12 cellular contexts compared by ENCODE assay signal in the genomic region with DNA sequence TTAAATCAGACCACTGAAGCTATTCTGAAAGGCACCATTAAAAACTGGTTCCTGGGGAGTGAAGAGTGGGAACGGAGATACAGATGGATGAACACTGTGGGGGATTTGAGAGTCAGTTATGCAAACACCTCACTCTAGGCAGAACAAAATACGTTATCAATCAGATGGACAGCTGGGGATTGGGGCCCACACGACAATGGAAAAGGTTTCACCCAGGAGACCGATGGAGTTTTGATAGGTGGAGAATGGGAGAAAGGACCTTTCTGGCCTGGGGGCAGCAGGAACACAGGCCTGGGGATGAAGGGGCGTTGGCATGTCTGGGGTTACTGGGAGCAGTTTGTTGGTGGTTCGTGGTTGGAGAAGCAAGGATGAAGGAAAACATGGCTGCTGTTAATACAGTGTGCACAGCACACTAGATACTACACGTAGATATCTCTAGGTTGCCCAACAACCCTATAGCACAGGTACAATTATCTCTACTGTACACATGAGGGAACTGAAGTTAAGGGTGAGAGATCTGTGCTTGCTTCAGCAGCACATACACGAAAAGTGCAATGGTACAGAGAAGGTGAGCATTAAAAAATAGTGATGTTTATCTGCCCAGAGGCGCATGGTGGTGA. TPM values are rescaled to one million over a fixed set of nuclear protein-coding genes. Genes with fewer than 3 reads are reported as not detected.
DNase-seq lines count a peak whose midpoint lies in the region; ATAC-seq lines count a peak whose summit lies in the region.
"Had no signal": no experiment of that assay in that cellular context is flagged by ENCODE, and none has a peak within 500 bp of the region (broad histone marks: within the 10 kb centered on the region; RNA-seq: fewer than 3 reads in every experiment).

No MANE protein-coding gene starts in this region.

- H3K27me3 Mint-ChIP-seq in activated CD4-positive, alpha-beta T cell treated with anti-CD3 and anti-CD28 coated beads for 36 hours: no peaks in the 10 kb centered on the region
- H3K27me3 Mint-ChIP-seq in naive thymus-derived CD8-positive, alpha-beta T cell: no peaks in the 10 kb centered on the region

- H3K4me3 Mint-ChIP-seq in activated CD4-positive, alpha-beta T cell treated with anti-CD3 and anti-CD28 coated beads for 36 hours: no peak overlapping the region
- H3K4me3 Mint-ChIP-seq in naive thymus-derived CD8-positive, alpha-beta T cell: no peak overlapping the region
- H3K4me3 Mint-ChIP-seq: neural progenitor cell had no signal

- peaks cover 38% of the 10 kb centered on the region for H3K4me1 Mint-ChIP-seq in activated CD4-positive, alpha-beta T cell treated with anti-CD3 and anti-CD28 coated beads for 36 hours
- H3K4me1 Mint-ChIP-seq in naive thymus-derived CD8-positive, alpha-beta T cell: peaks cover 46 to 72% (median 67%) of the 10 kb centered on the region in 4 donors

- CTCF ChIA-PET in activated CD4-positive, alpha-beta T cell treated with anti-CD3 and anti-CD28 coated beads for 36 hours (lab: Charles Lee): interaction anchor here (0.8 to 1.0 kb wide), 2 partner anchors 24 to 97 kb away, joined by 3 read pairs; no protein-coding TSS in a partner anchor

- peaks cover 56% of the 10 kb centered on the region for H3K36me3 Mint-ChIP-seq in activated CD4-positive, alpha-beta T cell treated with anti-CD3 and anti-CD28 coated beads for 36 hours (ENCODE audit: low read depth)
- peaks cover 11 to 76% (median 43%) of the 10 kb centered on the region in 3 donors for H3K36me3 Mint-ChIP-seq in naive thymus-derived CD8-positive, alpha-beta T cell

- DNase-seq in activated CD4-positive, alpha-beta T cell treated with anti-CD3 and anti-CD28 coated beads for 36 hours: no peak
- no peak for DNase-seq in activated CD4-positive, alpha-beta T cell treated with anti-CD3 and anti-CD28 coated beads, Interleukin-2, amount 50 U/mL, for 4 hours
- no peak for DNase-seq in naive thymus-derived CD8-positive, alpha-beta T cell
- no peak for DNase-seq in cerebellar cortex (ENCODE audit: low spot score)
- DNase-seq in NCI-H2171 treated with DMSO at 0.1 percent for 48 hours (lab: John Stamatoyannopoulos, UW): no peak
- DNase-seq: effector CD8-positive, alpha-beta T cell; transverse colon had no signal

- H3K9me3 Mint-ChIP-seq in activated CD4-positive, alpha-beta T cell treated with anti-CD3 and anti-CD28 coated beads for 36 hours (ENCODE audit: low read depth): peaks cover 5% of the 10 kb centered on the region
- H3K9me3 Mint-ChIP-seq in naive thymus-derived CD8-positive, alpha-beta T cell: peaks cover 0 to 4% (median 0%) of the 10 kb centered on the region in 9 donors

- peak overlapping the region; percentile 25 for H3K27ac Mint-ChIP-seq in activated CD4-positive, alpha-beta T cell treated with anti-CD3 and anti-CD28 coated beads for 36 hours
- H3K27ac Mint-ChIP-seq in naive thymus-derived CD8-positive, alpha-beta T cell: peak overlapping the region in 8 of 10 donors; percentile 22 to 76 (median 56)
- H3K27ac Mint-ChIP-seq: neural progenitor cell had no signal

- no peak for ATAC-seq in activated CD4-positive, alpha-beta T cell treated with anti-CD3 and anti-CD28 coated beads for 36 hours
- peak; percentile 87 for ATAC-seq in GM21367 (IDR thresholded peaks at IDR 0.05; ENCODE audit: unreplicated experiment)
- ATAC-seq in HG03432 (IDR thresholded peaks at IDR 0.05; ENCODE audit: unreplicated experiment): peak; percentile 80
- no peak for ATAC-seq in naive thymus-derived CD8-positive, alpha-beta T cell
- no peak for ATAC-seq in HG02840 (IDR thresholded peaks at IDR 0.05; ENCODE audit: low FRiP score, unreplicated experiment)
- ATAC-seq: A549 had no signal

- intact Hi-C loops in activated CD4-positive, alpha-beta T cell treated with anti-CD3 and anti-CD28 coated beads for 36 hours (cut with DNase I, micrococcal nuclease): no loop called here

- POLR2A ChIA-PET in activated CD4-positive, alpha-beta T cell treated with anti-CD3 and anti-CD28 coated beads for 36 hours (lab: Charles Lee): no interaction called here
- POLR2A ChIA-PET in naive thymus-derived CD8-positive, alpha-beta T cell (lab: Charles Lee): interaction anchor here (0.5 kb wide), 1 partner anchor 33 kb away, joined by 8 read pairs; no protein-coding TSS in a partner anchor

RNA-seq across cellular contexts. Expression of a gene that starts 16.5 kb away (rescaled TPM):
- total RNA-seq in activated CD4-positive, alpha-beta T cell treated with anti-CD3 and anti-CD28 coated beads for 36 hours: 100 to 1,000 TPM in 1 of 2 experiments, 10 to 100 TPM in 1; 86.6 to 111 TPM
- 100 to 1,000 TPM; 223 to 250 TPM for total RNA-seq in naive thymus-derived CD8-positive, alpha-beta T cell
- 100 to 1,000 TPM; 139 to 237 (median 167) TPM for polyA plus RNA-seq in naive thymus-derived CD8-positive, alpha-beta T cell

Comparison
In these comparisons a context has a peak if more than half of its experiments do, and no peak if none do; other contexts are left out.
1. ATAC-seq: peak in GM21367 (single experiment) and HG03432 (single experiment); none in activated CD4-positive, alpha-beta T cell treated with anti-CD3 and anti-CD28 coated beads for 36 hours (single experiment), naive thymus-derived CD8-positive, alpha-beta T cell (0 of 2) and HG02840 (single experiment).